In the genomic region with DNA sequence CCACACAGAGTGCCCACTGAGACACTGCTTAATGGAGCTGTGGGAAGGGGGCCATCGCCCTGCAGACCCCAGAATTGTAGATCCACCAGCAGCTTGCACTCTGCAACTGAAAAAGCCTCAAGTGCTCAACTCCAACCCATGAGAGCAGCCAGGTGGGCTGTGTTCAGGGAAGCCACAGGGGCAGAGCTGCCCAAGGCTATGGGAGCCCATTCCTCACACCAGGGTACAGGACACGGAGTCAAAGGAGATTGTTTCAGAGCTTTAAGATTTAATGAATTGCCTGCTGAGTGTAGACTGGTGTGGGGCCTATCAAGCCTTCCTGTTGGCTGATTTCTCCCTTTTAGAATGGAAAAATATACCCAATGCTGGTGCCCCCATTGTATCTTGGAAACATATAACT, we compare ENCODE assay signal across 1 cellular context.
TF ChIP-seq lines count a peak whose summit lies in the region.

No MANE protein-coding gene starts in this region.

TF ChIP-seq in WTC11, 78 proteins besides CTCF, POLR2A, EP300 and RAD21 (continued from another document):
- TF ChIP-seq, protein P1, sequence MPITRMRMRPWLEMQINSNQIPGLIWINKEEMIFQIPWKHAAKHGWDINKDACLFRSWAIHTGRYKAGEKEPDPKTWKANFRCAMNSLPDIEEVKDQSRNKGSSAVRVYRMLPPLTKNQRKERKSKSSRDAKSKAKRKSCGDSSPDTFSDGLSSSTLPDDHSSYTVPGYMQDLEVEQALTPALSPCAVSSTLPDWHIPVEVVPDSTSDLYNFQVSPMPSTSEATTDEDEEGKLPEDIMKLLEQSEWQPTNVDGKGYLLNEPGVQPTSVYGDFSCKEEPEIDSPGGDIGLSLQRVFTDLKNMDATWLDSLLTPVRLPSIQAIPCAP (CRISPR knock-in tag; IDR thresholded peaks at IDR 0.05), result no peak
- TF ChIP-seq, protein P2, sequence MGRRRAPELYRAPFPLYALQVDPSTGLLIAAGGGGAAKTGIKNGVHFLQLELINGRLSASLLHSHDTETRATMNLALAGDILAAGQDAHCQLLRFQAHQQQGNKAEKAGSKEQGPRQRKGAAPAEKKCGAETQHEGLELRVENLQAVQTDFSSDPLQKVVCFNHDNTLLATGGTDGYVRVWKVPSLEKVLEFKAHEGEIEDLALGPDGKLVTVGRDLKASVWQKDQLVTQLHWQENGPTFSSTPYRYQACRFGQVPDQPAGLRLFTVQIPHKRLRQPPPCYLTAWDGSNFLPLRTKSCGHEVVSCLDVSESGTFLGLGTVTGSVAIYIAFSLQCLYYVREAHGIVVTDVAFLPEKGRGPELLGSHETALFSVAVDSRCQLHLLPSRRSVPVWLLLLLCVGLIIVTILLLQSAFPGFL (CRISPR knock-in tag; IDR thresholded peaks at IDR 0.05; ENCODE audit: borderline replicate concordance), result no peak
- TF ChIP-seq PRRX2 (CRISPR knock-in tag; IDR thresholded peaks at IDR 0.05), result no peak
